Comparison of ENCODE assay signal across 18 cellular contexts in genomic region chrX:13177921-13178320, GRCh38.
DNase-seq lines count a peak whose midpoint lies in the region; ATAC-seq lines count a peak whose summit lies in the region.
"Had no signal": no experiment of that assay in that cellular context is flagged by ENCODE, and none has a peak within 500 bp of the region (broad histone marks: within the 10 kb centered on the region; RNA-seq: fewer than 3 reads in every experiment).

No MANE protein-coding gene starts in this region.

- peak; percentile 44 for ATAC-seq in sciatic nerve
- no peak for ATAC-seq in HG03457 (IDR thresholded peaks at IDR 0.05; ENCODE audit: unreplicated experiment)
- ATAC-seq: activated CD8-positive, alpha-beta T cell treated with anti-CD3 and anti-CD28 coated beads, Interleukin-2, amount 10 ng/mL, durations not matched to agents 7 days and 5 days; psoas muscle; WTC11 had no signal

- H3K4me3 Mint-ChIP-seq in activated naive CD4-positive, alpha-beta T cell treated with anti-CD3 and anti-CD28 coated beads, Interleukin-2, amount 10 ng/mL, durations not matched to agents 7 days and 5 days, result no peak overlapping the region
- no peak overlapping the region for H3K4me3 Mint-ChIP-seq in activated naive CD4-positive, alpha-beta T cell treated with anti-CD3 and anti-CD28 coated beads for 36 hours
- H3K4me3 Mint-ChIP-seq: activated CD8-positive, alpha-beta T cell treated with anti-CD3 and anti-CD28 coated beads, Interleukin-2, amount 10 ng/mL, durations not matched to agents 7 days and 5 days; WTC11 had no signal

- CTCF ChIA-PET in activated naive CD4-positive, alpha-beta T cell treated with anti-CD3 and anti-CD28 coated beads, Interleukin-2, amount 10 ng/mL, durations not matched to agents 7 days and 5 days (lab: Charles Lee), result no interaction called here
- CTCF ChIA-PET in activated naive CD4-positive, alpha-beta T cell treated with anti-CD3 and anti-CD28 coated beads for 36 hours (lab: Charles Lee), result no interaction called here

- no peaks in the 10 kb centered on the region for H3K9me3 ChIP-seq in KOPT-K1 (ENCODE audit: insufficient read depth, low read length, poor library complexity, severe bottlenecking)
- H3K9me3 ChIP-seq: neutrophil, psoas muscle had no signal

- intact Hi-C loops in activated naive CD4-positive, alpha-beta T cell treated with anti-CD3 and anti-CD28 coated beads for 36 hours (cut with micrococcal nuclease), result no loop called here
- intact Hi-C loops in sciatic nerve (cut with DNase I), result no loop called here

- peaks cover 4% of the 10 kb centered on the region for H3K9me3 Mint-ChIP-seq in activated naive CD4-positive, alpha-beta T cell treated with anti-CD3 and anti-CD28 coated beads, Interleukin-2, amount 10 ng/mL, durations not matched to agents 7 days and 5 days
- H3K9me3 Mint-ChIP-seq in activated naive CD4-positive, alpha-beta T cell treated with anti-CD3 and anti-CD28 coated beads for 36 hours, result no peaks in the 10 kb centered on the region

- DNase-seq in activated naive CD4-positive, alpha-beta T cell treated with anti-CD3 and anti-CD28 coated beads, Interleukin-2, amount 10 ng/mL, durations not matched to agents 7 days and 5 days, result peak; percentile 20
- DNase-seq in activated naive CD4-positive, alpha-beta T cell treated with anti-CD3 and anti-CD28 coated beads for 36 hours, result no peak
- DNase-seq in NCI-H748 treated with DMSO at 0.1 percent for 48 hours (lab: John Stamatoyannopoulos, UW), result peak; percentile 25
- DNase-seq in sciatic nerve (ENCODE audit: low spot score), result no peak
- DNase-seq in activated T-cell treated with anti-CD3 and anti-CD28 coated beads, Interleukin-2, amount 50 U/mL, for 48 hours, result no peak
- no peak for DNase-seq in EL
- DNase-seq: activated CD8-positive, alpha-beta T cell treated with anti-CD3 and anti-CD28 coated beads, Interleukin-2, amount 10 ng/mL, durations not matched to agents 7 days and 5 days; activated naive CD4-positive, alpha-beta T cell treated with Interleukin-2 at 50 U/mL for 16 hours; activated T-cell treated with anti-CD3 and anti-CD28 coated beads, Interleukin-2, amount 50 U/mL, for 1 hour; anterior cingulate cortex; central memory CD4-positive, alpha-beta T cell; GF-D8; Karpas-422; psoas muscle had no signal

- H3K27me3 Mint-ChIP-seq in activated naive CD4-positive, alpha-beta T cell treated with anti-CD3 and anti-CD28 coated beads, Interleukin-2, amount 10 ng/mL, durations not matched to agents 7 days and 5 days, result no peaks in the 10 kb centered on the region
- H3K27me3 Mint-ChIP-seq in activated naive CD4-positive, alpha-beta T cell treated with anti-CD3 and anti-CD28 coated beads for 36 hours (ENCODE audit: low read depth), result no peaks in the 10 kb centered on the region

- H3K36me3 Mint-ChIP-seq in activated naive CD4-positive, alpha-beta T cell treated with anti-CD3 and anti-CD28 coated beads, Interleukin-2, amount 10 ng/mL, durations not matched to agents 7 days and 5 days, result no peaks in the 10 kb centered on the region
- H3K36me3 Mint-ChIP-seq in activated naive CD4-positive, alpha-beta T cell treated with anti-CD3 and anti-CD28 coated beads for 36 hours (ENCODE audit: low read depth), result no peaks in the 10 kb centered on the region
- H3K36me3 Mint-ChIP-seq: WTC11 had no signal

- H3K36me3 ChIP-seq in KOPT-K1 (ENCODE audit: insufficient read depth, low read length), result no peaks in the 10 kb centered on the region
- H3K36me3 ChIP-seq: neutrophil had no signal

- peaks cover 13% of the 10 kb centered on the region for H3K4me1 Mint-ChIP-seq in activated naive CD4-positive, alpha-beta T cell treated with anti-CD3 and anti-CD28 coated beads, Interleukin-2, amount 10 ng/mL, durations not matched to agents 7 days and 5 days
- H3K4me1 Mint-ChIP-seq in activated naive CD4-positive, alpha-beta T cell treated with anti-CD3 and anti-CD28 coated beads for 36 hours (ENCODE audit: low read depth), result peaks cover 11% of the 10 kb centered on the region

- H3K27ac ChIP-seq in KOPT-K1 (ENCODE audit: low read depth, low read length, poor library complexity, severe bottlenecking), result peak overlapping the region; percentile 56
- H3K27ac ChIP-seq: neutrophil, psoas muscle had no signal

- no peak overlapping the region for H3K27ac Mint-ChIP-seq in activated naive CD4-positive, alpha-beta T cell treated with anti-CD3 and anti-CD28 coated beads, Interleukin-2, amount 10 ng/mL, durations not matched to agents 7 days and 5 days
- no peak overlapping the region for H3K27ac Mint-ChIP-seq in activated naive CD4-positive, alpha-beta T cell treated with anti-CD3 and anti-CD28 coated beads for 36 hours
- H3K27ac Mint-ChIP-seq: activated CD8-positive, alpha-beta T cell treated with anti-CD3 and anti-CD28 coated beads, Interleukin-2, amount 10 ng/mL, durations not matched to agents 7 days and 5 days; WTC11 had no signal

Comparison
In these comparisons a context has a peak if more than half of its experiments do, and no peak if none do; other contexts are left out.
1. DNase-seq: peak in activated naive CD4-positive, alpha-beta T cell treated with anti-CD3 and anti-CD28 coated beads, Interleukin-2, amount 10 ng/mL, durations not matched to agents 7 days and 5 days (single experiment) and NCI-H748 treated with DMSO at 0.1 percent for 48 hours (single experiment); none in activated naive CD4-positive, alpha-beta T cell treated with anti-CD3 and anti-CD28 coated beads for 36 hours (single experiment), sciatic nerve (single experiment), activated T-cell treated with anti-CD3 and anti-CD28 coated beads, Interleukin-2, amount 50 U/mL, for 48 hours (0 of 2) and EL (single experiment).